In the genomic region with DNA sequence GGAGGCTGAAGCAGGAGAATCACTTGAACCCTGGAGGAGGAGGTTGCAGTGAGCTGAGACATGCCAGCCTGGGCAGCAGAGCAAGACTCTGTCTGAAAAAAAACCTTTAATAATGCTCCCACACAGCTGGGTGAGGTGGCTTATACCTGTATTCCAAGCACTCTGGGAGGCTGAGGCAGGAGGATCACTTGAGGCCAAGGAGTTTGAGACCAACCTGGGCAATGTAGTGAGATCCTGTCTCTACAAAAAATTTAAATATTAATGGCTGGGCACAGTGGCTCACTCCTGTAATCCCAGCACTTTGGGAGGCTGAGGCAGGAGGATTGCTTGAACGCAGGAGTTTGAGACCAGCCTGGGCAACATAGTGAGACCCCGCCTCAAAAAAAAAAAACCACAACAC, we compare ENCODE assay signal across 7 cellular contexts. TPM values are rescaled to one million over a fixed set of nuclear protein-coding genes. Genes with fewer than 3 reads are reported as not detected.
A peak's percentile ranks its signal among the peaks of the same experiment; 100 is the strongest.
DNase-seq lines count a peak whose midpoint lies in the region; ATAC-seq and TF ChIP-seq lines count a peak whose summit lies in the region.
"Not testable (repeated sequence)": the region's sequence is repeated elsewhere in the genome, so short reads cannot be mapped to it uniquely, and the experiment has no call there.

No MANE protein-coding gene starts in this region.

- H3K27ac ChIP-seq in HL-60 (replicated peaks) (peak overlapping the region; percentile 90), dorsolateral prefrontal cortex (peak overlapping the region in 9 of 59 donors; percentile 0 to 97 (median 91)), psoas muscle (peak overlapping the region; percentile 90)

- CTCF ChIA-PET in T-cell (lab: Charles Lee) = not testable (repeated sequence)

- ATAC-seq in T-cell (replicated peaks in 1 of 4); psoas muscle: not testable (repeated sequence)

- not testable (repeated sequence) for TF ChIP-seq CTCF in CD14-positive monocyte (IDR thresholded peaks at IDR 0.05); HL-60 (IDR thresholded peaks at IDR 0.05; ENCODE audit: insufficient read depth, low read length); dorsolateral prefrontal cortex (IDR thresholded peaks at IDR 0.05 in 54 of 56, conservative IDR thresholded peaks at IDR 0.05 in 2 of 56; ENCODE audit: low read depth in 1 of 56, partially characterized antibody in 56 of 56); mesothelial cell of epicardium (IDR thresholded peaks at IDR 0.05; ENCODE audit: unreplicated experiment); psoas muscle (IDR thresholded peaks at IDR 0.05)

- not testable (repeated sequence) for DNase-seq in CD14-positive monocyte (ENCODE audit: low spot score); HL-60 (ENCODE audit: low read depth in 1 of 2, low spot score in 1 of 2); T-cell; dorsolateral prefrontal cortex; mesothelial cell of epicardium (ENCODE audit: low spot score in 2 of 2, unreplicated experiment in 2 of 2)
- DNase-seq in psoas muscle = peak in 1 of 2 donors; percentile 10

- not testable (repeated sequence) for H3K4me3 ChIP-seq in HL-60 (replicated peaks; ENCODE audit: insufficient read depth, low read length)
- H3K4me3 ChIP-seq in dorsolateral prefrontal cortex (peak overlapping the region in 38 of 59 donors; percentile 69 to 96 (median 88)), psoas muscle (peak overlapping the region; percentile 86)

- H3K27ac Mint-ChIP-seq in CD14-positive monocyte = peak overlapping the region; percentile 40 to 95 (median 82)
- not testable (repeated sequence) for H3K27ac Mint-ChIP-seq in T-cell; activated naive CD4-positive, alpha-beta T cell treated with anti-CD3 and anti-CD28 coated beads, Interleukin-2, amount 50 U/mL, for 24 hours
- H3K27ac Mint-ChIP-seq in mesothelial cell of epicardium = peak overlapping the region; percentile 56

- not testable (repeated sequence) for H3K27me3 Mint-ChIP-seq in CD14-positive monocyte (ENCODE audit: low read depth in 3 of 3); T-cell; activated naive CD4-positive, alpha-beta T cell treated with anti-CD3 and anti-CD28 coated beads, Interleukin-2, amount 50 U/mL, for 24 hours; mesothelial cell of epicardium (ENCODE audit: low read depth)

- H3K9me3 ChIP-seq in psoas muscle = not testable (repeated sequence)

- 98 to 100% (median 100%) methylated on average over 2 of the region's 2 CpGs for WGBS in psoas muscle, 3 donors

- POLR2A ChIA-PET in T-cell (lab: Charles Lee) = not testable (repeated sequence)

- peaks cover 57% of the 10 kb centered on the region for H3K4me1 Mint-ChIP-seq in CD14-positive monocyte
- peaks cover 30 to 42% (median 42%) of the 10 kb centered on the region in 3 donors for H3K4me1 Mint-ChIP-seq in T-cell
- peaks cover 43% of the 10 kb centered on the region for H3K4me1 Mint-ChIP-seq in activated naive CD4-positive, alpha-beta T cell treated with anti-CD3 and anti-CD28 coated beads, Interleukin-2, amount 50 U/mL, for 24 hours
- H3K4me1 Mint-ChIP-seq in mesothelial cell of epicardium = peaks cover 22% of the 10 kb centered on the region

- H3K4me1 ChIP-seq in psoas muscle = peaks cover 27% of the 10 kb centered on the region

- H3K27me3 ChIP-seq in HL-60 (ENCODE audit: insufficient read depth, poor library complexity, severe bottlenecking); dorsolateral prefrontal cortex; psoas muscle (ENCODE audit: insufficient read depth in 3 of 3, low read length in 2 of 3): not testable (repeated sequence)

- H3K9me3 Mint-ChIP-seq in CD14-positive monocyte; T-cell; activated naive CD4-positive, alpha-beta T cell treated with anti-CD3 and anti-CD28 coated beads, Interleukin-2, amount 50 U/mL, for 24 hours; mesothelial cell of epicardium: not testable (repeated sequence)

- H3K36me3 ChIP-seq in psoas muscle (ENCODE audit: insufficient read depth in 1 of 2, low read depth in 1 of 2) = not testable (repeated sequence)

- intact Hi-C loops in CD14-positive monocyte (cut with micrococcal nuclease) (loop anchor here in 1 of 2 donors (5.0 to 10.0 kb wide), 2 partner anchors 137 to 170 kb away; a partner anchor contains a TSS), dorsolateral prefrontal cortex (cut with DNase I) (loop anchor here (10.0 kb wide), 1 partner anchor 200 kb away; a partner anchor contains a TSS), psoas muscle (cut with DNase I) (loop anchor here in 1 of 2 donors (5.0 kb wide), 1 partner anchor 137 kb away; a partner anchor contains a TSS)

- H3K36me3 Mint-ChIP-seq in CD14-positive monocyte = peaks cover 1 to 11% of the 10 kb centered on the region in 2 donors
- not testable (repeated sequence) for H3K36me3 Mint-ChIP-seq in T-cell; activated naive CD4-positive, alpha-beta T cell treated with anti-CD3 and anti-CD28 coated beads, Interleukin-2, amount 50 U/mL, for 24 hours; mesothelial cell of epicardium

- not testable (repeated sequence) for H3K4me3 Mint-ChIP-seq in CD14-positive monocyte, mesothelial cell of epicardium
- peak overlapping the region in 2 of 3 donors; percentile 34 to 99 for H3K4me3 Mint-ChIP-seq in T-cell
- H3K4me3 Mint-ChIP-seq in activated naive CD4-positive, alpha-beta T cell treated with anti-CD3 and anti-CD28 coated beads, Interleukin-2, amount 50 U/mL, for 24 hours = peak overlapping the region; percentile 99

RNA-seq across cellular contexts. Expression of a gene that starts 2.1 kb away (rescaled TPM):
- polyA plus RNA-seq in CD14-positive monocyte (10 to 100 TPM; 45.9 to 51.9 TPM), psoas muscle (10 to 100 TPM; 26.4 to 32.0 (median 30.1) TPM)
- total RNA-seq in T-cell (10 to 100 TPM; 18.7 to 26.8 (median 24.1) TPM), dorsolateral prefrontal cortex (100 to 1,000 TPM in 1 of 120 experiments, 10 to 100 TPM in 119; 56.2 to 102 (median 73.5) TPM), mesothelial cell of epicardium (31.7 to 36.9 TPM (median 34.6 TPM) in 3 replicates), psoas muscle (10 to 100 TPM; 22.9 to 41.0 (median 35.1) TPM)
